1 cellular context compared by ENCODE assay signal in the genomic region with DNA sequence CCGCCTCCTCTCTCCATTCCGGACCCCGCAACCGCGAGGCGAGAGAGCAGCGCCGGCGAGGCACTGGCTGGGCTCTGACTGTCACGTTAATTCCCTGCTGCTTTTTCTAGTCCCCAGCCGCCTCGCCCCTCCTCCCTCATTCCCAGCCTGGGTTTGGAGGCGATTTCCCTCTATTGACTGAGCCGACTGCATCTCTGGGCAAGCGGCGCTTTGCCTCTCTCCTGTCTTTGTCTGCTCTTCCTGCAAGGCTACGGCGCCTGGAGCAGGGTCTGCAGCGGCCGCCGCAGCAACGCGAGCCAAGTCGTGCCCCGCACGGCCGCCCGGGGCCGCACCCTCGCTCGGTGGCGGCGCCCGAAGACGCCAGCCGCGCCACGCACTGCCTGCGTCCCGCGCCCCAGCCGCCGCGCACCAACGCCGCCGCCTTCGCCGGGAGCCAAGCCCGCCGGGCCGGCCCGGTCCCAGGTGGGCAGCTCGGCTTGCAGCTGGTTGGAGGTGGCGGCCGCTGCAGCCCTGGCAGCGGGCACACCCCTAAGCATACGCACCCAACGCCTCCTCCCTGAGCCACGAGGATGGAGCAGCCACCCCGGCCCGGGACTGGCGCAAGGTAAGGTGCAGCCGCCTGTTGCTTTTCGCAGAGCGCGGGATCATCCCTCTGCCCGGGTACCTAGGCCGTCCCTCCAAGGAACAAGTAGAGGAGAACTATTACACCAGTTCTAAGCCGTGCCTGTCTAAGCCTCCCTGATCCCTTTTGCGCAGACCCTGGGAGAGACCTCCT.
TF ChIP-seq lines count a peak whose summit lies in the region.

TSS of gene LRRC3B (plus strand) at position 139 of the 775 bp plus-strand sequence. CDS start 86,901 bp downstream, outside the sequence.

TF ChIP-seq in GM23338, 12 proteins besides CTCF, POLR2A, EP300 and RAD21 (continued from another document):
- TF ChIP-seq ZNF462 (CRISPR knock-in tag; IDR thresholded peaks at IDR 0.05) (no peak), EZH2 (IDR thresholded peaks at IDR 0.05; ENCODE audit: low read depth, unreplicated experiment) (peak; percentile 0), ZNF114 (CRISPR knock-in tag; IDR thresholded peaks at IDR 0.05) (no peak), CREB1 (CRISPR knock-in tag; IDR thresholded peaks at IDR 0.05; ENCODE audit: low read depth) (0 out of 2 replicates have a peak, but pooled peaks have one; percentile 7)
